20 cellular contexts compared by ENCODE assay signal in genomic region chr3:134956844-134957243, GRCh38.
DNase-seq lines count a peak whose midpoint lies in the region; ATAC-seq, FAIRE-seq and TF ChIP-seq lines count a peak whose summit lies in the region.
"Had no signal": no experiment of that assay in that cellular context is flagged by ENCODE, and none has a peak within 500 bp of the region (broad histone marks: within the 10 kb centered on the region; RNA-seq: fewer than 3 reads in every experiment).

No MANE protein-coding gene starts in this region.

- H3K36me3 Mint-ChIP-seq in stimulated activated memory B cell treated with anti-CD40 and anti-IgM and Interleukin-4, amounts not matched to agents 10 μg/mL and 1 μg/mL and 100 μg/mL, for 72 hours = peaks cover 11% of the 10 kb centered on the region

- no peaks in the 10 kb centered on the region for H3K27me3 ChIP-seq in foreskin keratinocyte

- TF ChIP-seq CTCF in foreskin keratinocyte (conservative IDR thresholded peaks at IDR 0.05) = no peak

- TF ChIP-seq POLR2A in H54 (IDR thresholded peaks at IDR 0.05; ENCODE audit: low read depth, low read length) = no peak

- no peaks in the 10 kb centered on the region for H3K9me3 Mint-ChIP-seq in stimulated activated memory B cell treated with anti-CD40 and anti-IgM and Interleukin-4, amounts not matched to agents 10 μg/mL and 1 μg/mL and 100 μg/mL, for 72 hours

- DNase-seq in foreskin keratinocyte (no peak), cerebellar cortex (ENCODE audit: low spot score) (no peak), H54 (ENCODE audit: insufficient read length, low spot score) (no peak)
- no peak for DNase-seq in central memory CD4-positive, alpha-beta T cell
- DNase-seq: ACHN, DMS79, IMR-90, NCI-H1436, NCI-H1930, NCI-H526, PC-9, T-helper 1 cell, T-helper 9 cell had no signal

- no peaks in the 10 kb centered on the region for H3K27me3 Mint-ChIP-seq in stimulated activated memory B cell treated with anti-CD40 and anti-IgM and Interleukin-4, amounts not matched to agents 10 μg/mL and 1 μg/mL and 100 μg/mL, for 72 hours

- H3K4me1 Mint-ChIP-seq in stimulated activated memory B cell treated with anti-CD40 and anti-IgM and Interleukin-4, amounts not matched to agents 10 μg/mL and 1 μg/mL and 100 μg/mL, for 72 hours = peaks cover 11% of the 10 kb centered on the region

- H3K27ac Mint-ChIP-seq in stimulated activated memory B cell treated with anti-CD40 and anti-IgM and Interleukin-4, amounts not matched to agents 10 μg/mL and 1 μg/mL and 100 μg/mL, for 72 hours = peak overlapping the region; percentile 66

- peak; percentile 19 for ATAC-seq in GM18868 (IDR thresholded peaks at IDR 0.05; ENCODE audit: unreplicated experiment)
- ATAC-seq in GM21717 (IDR thresholded peaks at IDR 0.05; ENCODE audit: unreplicated experiment) = peak; percentile 23
- peak; percentile 11 for ATAC-seq in HG03066 (IDR thresholded peaks at IDR 0.05; ENCODE audit: low read depth, unreplicated experiment)
- no peak for ATAC-seq in stimulated activated memory B cell treated with anti-CD40 and anti-IgM and Interleukin-4, amounts not matched to agents 10 μg/mL and 1 μg/mL and 100 μg/mL, for 72 hours
- ATAC-seq in foreskin keratinocyte = no peak

- H3K27ac ChIP-seq in foreskin keratinocyte = no peak overlapping the region
- H3K27ac ChIP-seq: C4-2B, PC-9 had no signal

- no peak for FAIRE-seq in H54 (lab: Jason Lieb, UNC)
- FAIRE-seq: D721Med, H1 had no signal

- H3K4me1 ChIP-seq in foreskin keratinocyte = no peaks in the 10 kb centered on the region

- H3K4me3 Mint-ChIP-seq in stimulated activated memory B cell treated with anti-CD40 and anti-IgM and Interleukin-4, amounts not matched to agents 10 μg/mL and 1 μg/mL and 100 μg/mL, for 72 hours = no peak overlapping the region

Comparison
In these comparisons a context has a peak if more than half of its experiments do, and no peak if none do; other contexts are left out.
1. ATAC-seq: peak in GM18868 (single experiment), GM21717 (single experiment) and HG03066 (single experiment); none in stimulated activated memory B cell treated with anti-CD40 and anti-IgM and Interleukin-4, amounts not matched to agents 10 μg/mL and 1 μg/mL and 100 μg/mL, for 72 hours (single experiment) and foreskin keratinocyte (single experiment).